Comparison of ENCODE assay signal across 10 cellular contexts in the genomic region with DNA sequence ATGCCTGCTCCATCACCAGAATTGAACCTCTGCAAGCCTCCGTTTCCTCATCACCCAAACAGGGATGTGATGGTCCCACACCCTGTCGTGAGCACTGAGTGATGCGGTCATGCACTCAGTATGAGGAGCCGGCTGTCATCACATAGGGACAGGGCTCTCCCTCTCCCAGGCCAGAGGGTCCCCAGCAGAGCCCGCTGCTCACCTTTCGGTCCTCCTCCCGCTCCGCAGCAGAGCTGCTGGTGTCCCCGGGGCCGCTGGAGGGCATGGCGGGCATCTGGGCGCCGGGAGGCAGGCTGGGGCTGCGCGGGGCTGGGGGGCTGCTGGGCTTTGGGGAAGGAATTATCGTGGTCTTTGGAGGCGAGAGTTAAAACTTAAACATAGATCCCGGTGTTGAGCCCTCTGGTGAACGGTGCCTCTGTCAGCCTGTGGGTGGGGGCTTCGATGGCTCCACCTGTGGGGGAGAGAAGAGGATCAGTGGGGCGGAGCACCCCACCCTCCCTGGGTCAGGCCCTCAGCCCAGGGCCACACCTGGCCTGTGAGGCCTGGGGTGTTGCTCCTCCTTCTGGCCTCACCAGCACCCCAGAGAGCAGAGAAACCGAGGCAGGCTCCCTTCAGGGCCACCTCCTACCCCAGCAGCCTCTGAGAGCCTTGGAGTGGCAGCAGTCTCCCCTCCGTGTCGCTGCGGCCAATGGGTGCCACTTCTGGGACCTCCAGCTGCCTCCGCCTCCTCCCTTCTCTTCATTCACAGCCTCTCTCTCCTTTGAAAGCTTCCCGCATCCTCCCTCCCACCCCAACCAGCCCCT. TPM values are rescaled to one million over a fixed set of nuclear protein-coding genes. Genes with fewer than 3 reads are reported as not detected.
DNase-seq lines count a peak whose midpoint lies in the region; ATAC-seq and TF ChIP-seq lines count a peak whose summit lies in the region.
"Had no signal": no experiment of that assay in that cellular context is flagged by ENCODE, and none has a peak within 500 bp of the region (broad histone marks: within the 10 kb centered on the region; RNA-seq: fewer than 3 reads in every experiment).

No MANE protein-coding gene starts in this region.

- DNase-seq in left ventricle myocardium inferior = no peak
- no peak for DNase-seq in cardiac septum (ENCODE audit: low spot score)
- peak; percentile 25 to 39 for DNase-seq in activated CD4-positive, alpha-beta T cell treated with anti-CD3 and anti-CD28 coated beads, Interleukin-2, amount 50 U/mL, for 48 hours
- DNase-seq in lower lobe of right lung = no peak
- DNase-seq in transverse colon = no peak
- DNase-seq in HCEC 1CT = no peak
- no peak for DNase-seq in PC-9
- DNase-seq: retina, T1000 had no signal

- no peak overlapping the region for H3K4me3 ChIP-seq in left ventricle myocardium inferior
- no peak overlapping the region for H3K4me3 ChIP-seq in lower lobe of right lung
- no peak overlapping the region for H3K4me3 ChIP-seq in transverse colon
- no peak overlapping the region for H3K4me3 ChIP-seq in PC-9

- BruUV-seq in PC-9 (replicated peaks; lab: Mats Ljungman, UMichigan) = no TSS peak

- no peak overlapping the region for H3K4me2 ChIP-seq in PC-9

- in situ Hi-C loops in transverse colon (cut with MboI; ENCODE audit: low pct_ligation_motif_present in 1 of 4, low pct_unique_long_range_greater_than_20kb in 1 of 4, low sequenced_read_pairs in 3 of 4) = no loop called here

- H3K27ac ChIP-seq in left ventricle myocardium inferior (replicated peaks) (peak overlapping the region; percentile 86), lower lobe of right lung (peak overlapping the region; percentile 80), transverse colon (peak overlapping the region; percentile 57 to 76 (median 62)), PC-9 (no peak overlapping the region)

- POLR2A ChIA-PET in PC-9 (lab: Charles Lee; ENCODE audit: unreplicated experiment) = no interaction called here

- WGBS in transverse colon (ENCODE audit: low coverage in 1 of 2), 2 donors = 86% methylated on average over 27 of the region's 27 CpGs; no CpG with 5 or more reads in 1 of the 2 donors

- H3K36me3 ChIP-seq in left ventricle myocardium inferior (peaks cover 10% of the 10 kb centered on the region), lower lobe of right lung (peaks cover 18% of the 10 kb centered on the region), transverse colon (no peaks in the 10 kb centered on the region), PC-9 (ENCODE audit: low read depth) (no peaks in the 10 kb centered on the region)

- CTCF ChIA-PET in PC-9 (lab: Charles Lee) = no interaction called here

- H3K79me2 ChIP-seq in PC-9 (ENCODE audit: low read depth) = no peaks in the 10 kb centered on the region

- intact Hi-C loops in left ventricle myocardium inferior (cut with micrococcal nuclease) (no loop called here), cardiac septum (cut with DNase I) (loop anchor here (2.0 to 5.0 kb wide), 2 partner anchors 25 to 63 kb away; no protein-coding TSS in a partner anchor), lower lobe of right lung (cut with DNase I) (no loop called here), transverse colon (cut with DNase I; ENCODE audit: low total_unique reads) (no loop called here), PC-9 (cut with micrococcal nuclease; ENCODE audit: unreplicated experiment) (no loop called here)

- H3K9me2 ChIP-seq in PC-9 (ENCODE audit: insufficient read depth) = no peaks in the 10 kb centered on the region

- H3K27me3 ChIP-seq in left ventricle myocardium inferior (ENCODE audit: low read depth) = no peaks in the 10 kb centered on the region
- no peaks in the 10 kb centered on the region for H3K27me3 ChIP-seq in lower lobe of right lung (ENCODE audit: low read depth)
- no peaks in the 10 kb centered on the region for H3K27me3 ChIP-seq in transverse colon
- H3K27me3 ChIP-seq in PC-9 (ENCODE audit: insufficient read depth, low read depth) = no peaks in the 10 kb centered on the region

- H3F3A ChIP-seq in PC-9 (ENCODE audit: insufficient read depth, low read depth) = peaks cover 5% of the 10 kb centered on the region

- no peak for TF ChIP-seq EP300 in transverse colon (IDR thresholded peaks at IDR 0.05; ENCODE audit: low read depth)

- ATAC-seq in lower lobe of right lung (no peak), HG03159 (IDR thresholded peaks at IDR 0.05; ENCODE audit: unreplicated experiment) (no peak)

- H2AFZ ChIP-seq in PC-9 = no peak overlapping the region

- no peak for TF ChIP-seq CTCF in left ventricle myocardium inferior (IDR thresholded peaks at IDR 0.05; ENCODE audit: borderline replicate concordance)
- no peak for TF ChIP-seq CTCF in lower lobe of right lung (IDR thresholded peaks at IDR 0.05)
- no peak for TF ChIP-seq CTCF in transverse colon (IDR thresholded peaks at IDR 0.05)
- no peak for TF ChIP-seq CTCF in PC-9 (conservative IDR thresholded peaks at IDR 0.05)

- H4K20me1 ChIP-seq in PC-9 (ENCODE audit: insufficient read depth) = peaks cover 2% of the 10 kb centered on the region; the same call in 1 of the 2 replicates

- H3K9me3 ChIP-seq in left ventricle myocardium inferior (replicated peaks) (no peaks in the 10 kb centered on the region), lower lobe of right lung (no peaks in the 10 kb centered on the region), transverse colon (no peaks in the 10 kb centered on the region), PC-9 (ENCODE audit: insufficient read depth, low read depth) (no peaks in the 10 kb centered on the region)

- no peak for TF ChIP-seq POLR2A in transverse colon (IDR thresholded peaks at IDR 0.05)

- H3K4me1 ChIP-seq in left ventricle myocardium inferior = peaks cover 84% of the 10 kb centered on the region
- H3K4me1 ChIP-seq in lower lobe of right lung = peaks cover 54% of the 10 kb centered on the region
- peaks cover 33 to 60% (median 48%) of the 10 kb centered on the region in 4 donors for H3K4me1 ChIP-seq in transverse colon
- H3K4me1 ChIP-seq in PC-9 (replicated peaks; ENCODE audit: insufficient read depth) = peaks cover 20% of the 10 kb centered on the region

RNA-seq across cellular contexts. Expression of a gene that starts 27.8 kb away (rescaled TPM):
- 16.5 TPM for total RNA-seq in left ventricle myocardium inferior
- total RNA-seq in cardiac septum = 24.9 TPM
- 35.6 TPM for total RNA-seq in lower lobe of right lung
- total RNA-seq in transverse colon = 10 to 100 TPM; 16.1 to 33.7 (median 21.0) TPM
- 38.9 and 43.1 TPM in 2 replicates for total RNA-seq in PC-9 (2021)

Comparison
In these comparisons a context has a peak if more than half of its experiments do, and no peak if none do; other contexts are left out.
1. DNase-seq: peak in activated CD4-positive, alpha-beta T cell treated with anti-CD3 and anti-CD28 coated beads, Interleukin-2, amount 50 U/mL, for 48 hours (2 of 2); none in left ventricle myocardium inferior (single experiment), cardiac septum (single experiment), lower lobe of right lung (single experiment), transverse colon (single experiment), HCEC 1CT (single experiment) and PC-9 (0 of 2).